9 cellular contexts compared by ENCODE assay signal in the genomic region with DNA sequence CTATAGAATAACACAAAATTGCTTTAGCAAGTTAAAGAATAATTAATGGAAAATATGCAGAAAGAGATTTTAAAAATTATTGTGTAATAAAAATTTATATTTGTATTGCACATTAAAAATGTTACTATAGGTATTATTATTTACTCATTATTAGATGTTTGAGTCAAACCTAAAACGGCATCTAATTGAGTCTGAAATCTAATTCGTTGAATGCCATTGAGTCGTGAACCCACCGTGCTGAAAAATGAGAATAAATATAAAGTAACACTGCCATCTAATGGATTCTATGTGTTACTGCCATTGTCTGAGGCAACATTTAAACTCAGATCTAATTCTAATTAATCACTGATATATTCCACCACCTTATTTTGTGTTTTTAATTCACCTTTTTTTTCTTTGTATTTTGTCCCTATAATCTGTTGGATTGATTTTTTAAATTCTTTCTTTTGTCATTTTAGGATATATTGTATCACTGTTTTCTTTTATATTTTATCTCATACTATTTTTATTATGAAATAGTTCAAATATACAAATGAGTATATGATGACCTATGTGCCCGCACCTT.
A peak's percentile ranks its signal among the peaks of the same experiment; 100 is the strongest.
DNase-seq lines count a peak whose midpoint lies in the region; ATAC-seq, FAIRE-seq and TF ChIP-seq lines count a peak whose summit lies in the region.
"Had no signal": no experiment of that assay in that cellular context is flagged by ENCODE, and none has a peak within 500 bp of the region (broad histone marks: within the 10 kb centered on the region; RNA-seq: fewer than 3 reads in every experiment).

No MANE protein-coding gene starts in this region.

- no peak overlapping the region for H3K4me3 ChIP-seq in AG09309 (ENCODE audit: control insufficient read depth, low read depth, low read length)
- H3K4me3 ChIP-seq: HAP-1 had no signal

- no peak for FAIRE-seq in HTR-8/SVneo (lab: Jason Lieb, UNC)

- TF ChIP-seq CTCF in AG09309 (IDR thresholded peaks at IDR 0.05; ENCODE audit: control insufficient read depth, insufficient read depth, low read depth, low read length, missing control alignments) (peak; percentile 41), chondrocyte (IDR thresholded peaks at IDR 0.05) (peak; percentile 98)

- no peaks in the 10 kb centered on the region for H3K9me3 Mint-ChIP-seq in chondrocyte (ENCODE audit: low read depth)

- H3K27ac Mint-ChIP-seq in chondrocyte (ENCODE audit: unreplicated experiment) = no peak overlapping the region

- peaks cover 3% of the 10 kb centered on the region for H3K27me3 Mint-ChIP-seq in chondrocyte (ENCODE audit: low read depth)

- no peak overlapping the region for H3K4me3 Mint-ChIP-seq in chondrocyte (ENCODE audit: unreplicated experiment)

- ATAC-seq in GM18498 (IDR thresholded peaks at IDR 0.05; ENCODE audit: unreplicated experiment) = peak; percentile 63
- ATAC-seq in HG02970 (IDR thresholded peaks at IDR 0.05; ENCODE audit: low FRiP score, unreplicated experiment) = no peak

- DNase-seq in AG09309 (ENCODE audit: low read depth) (no peak), HTR-8/SVneo (ENCODE audit: insufficient read length, low spot score) (peak; percentile 27), NOMO-1 treated with dmso at 0.1 percent for 144 hours (lab: John Stamatoyannopoulos, UW; ENCODE audit: unreplicated experiment) (peak; percentile 68), chondrocyte (ENCODE audit: low spot score) (no peak), medulla oblongata (ENCODE audit: extremely low spot score) (peak; percentile 50), COLO668 (lab: John Stamatoyannopoulos, UW; ENCODE audit: unreplicated experiment) (no peak)

- peaks cover 10% of the 10 kb centered on the region for H3K4me1 Mint-ChIP-seq in chondrocyte (ENCODE audit: low read depth)

- no peaks in the 10 kb centered on the region for H3K36me3 Mint-ChIP-seq in chondrocyte (ENCODE audit: low read depth)

Comparison
In these comparisons a context has a peak if more than half of its experiments do, and no peak if none do; other contexts are left out.
1. DNase-seq: peak in HTR-8/SVneo (single experiment), NOMO-1 treated with dmso at 0.1 percent for 144 hours (single experiment) and medulla oblongata (single experiment); none in AG09309 (single experiment), chondrocyte (single experiment) and COLO668 (single experiment).